In the genomic region with DNA sequence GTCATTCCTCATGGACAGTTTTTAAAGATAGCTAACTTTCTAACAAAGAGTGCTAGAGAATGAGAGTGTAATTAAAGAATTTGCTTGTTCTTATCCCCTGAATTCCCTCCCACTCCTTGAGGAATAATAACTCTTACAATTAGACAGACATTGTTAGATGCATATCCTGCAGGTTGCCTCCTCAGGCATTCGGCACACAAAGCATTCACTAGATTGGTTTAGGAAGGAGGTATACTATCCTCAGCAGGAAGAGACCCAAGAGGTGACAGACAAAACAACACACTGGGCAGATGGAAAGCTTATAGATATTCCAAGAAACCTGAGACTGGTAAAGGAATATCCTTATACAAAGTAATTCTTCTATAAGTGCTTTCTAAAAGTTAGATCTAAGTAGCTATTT, we compare ENCODE assay signal across 22 cellular contexts.
"Had no signal": no experiment of that assay in that cellular context is flagged by ENCODE, and none has a peak within 500 bp of the region (broad histone marks: within the 10 kb centered on the region; RNA-seq: fewer than 3 reads in every experiment).

No MANE protein-coding gene starts in this region.

- H3K27ac Mint-ChIP-seq: nephron progenitor cell; stimulated activated naive B cell treated with anti-CD40 and anti-IgM and Interleukin-4, amounts not matched to agents 10 μg/mL and 1 μg/mL and 100 μg/mL, for 72 hours had no signal

- H3K27me3 Mint-ChIP-seq: naive B cell; stimulated activated naive B cell treated with anti-CD40 and anti-IgM and Interleukin-4, amounts not matched to agents 10 μg/mL and 1 μg/mL and 100 μg/mL, for 72 hours had no signal

- H3K4me3 ChIP-seq: coronary artery, dorsolateral prefrontal cortex, esophagus squamous epithelium, gastroesophageal sphincter, lung, sigmoid colon, skin epidermis, stomach had no signal

- H3K4me1 ChIP-seq: esophagus squamous epithelium, gastroesophageal sphincter, sigmoid colon, stomach had no signal

- ATAC-seq: gastroesophageal sphincter; left cardiac atrium; left ventricle myocardium superior; stimulated activated naive B cell treated with anti-CD40 and anti-IgM and Interleukin-4, amounts not matched to agents 10 μg/mL and 1 μg/mL and 100 μg/mL, for 72 hours had no signal

- H3K27ac ChIP-seq: coronary artery, dorsolateral prefrontal cortex, esophagus squamous epithelium, gastroesophageal sphincter, sigmoid colon, skin epidermis, stomach had no signal

- H3K9me3 Mint-ChIP-seq: naive B cell; nephron progenitor cell; stimulated activated naive B cell treated with anti-CD40 and anti-IgM and Interleukin-4, amounts not matched to agents 10 μg/mL and 1 μg/mL and 100 μg/mL, for 72 hours had no signal

- H3K4me1 Mint-ChIP-seq: naive B cell, nephron progenitor cell had no signal

- H3K4me3 Mint-ChIP-seq: naive B cell; nephron progenitor cell; stimulated activated naive B cell treated with anti-CD40 and anti-IgM and Interleukin-4, amounts not matched to agents 10 μg/mL and 1 μg/mL and 100 μg/mL, for 72 hours had no signal

- H3K9me3 ChIP-seq: esophagus squamous epithelium, gastroesophageal sphincter, sigmoid colon, stomach had no signal

- DNase-seq: dorsolateral prefrontal cortex; effector CD8-positive, alpha-beta T cell; esophagus squamous epithelium; foreskin fibroblast; glutamatergic neuron; kidney; left cardiac atrium; left ventricle myocardium superior; mesenchymal stem cell; naive B cell; nephron progenitor cell; posterior cingulate gyrus; sigmoid colon; stimulated activated CD4-positive, alpha-beta T cell treated with anti-CD3 and anti-CD28 coated beads, Interleukin-2, amount 100 ng/mL, for 24 hours; stimulated activated CD4-positive, alpha-beta T cell treated with anti-CD3 and anti-CD28 coated beads, Interleukin-4, amount 100 ng/mL, for 4 hours; stimulated activated naive B cell treated with anti-CD40 and anti-IgM and Interleukin-4, amounts not matched to agents 10 μg/mL and 1 μg/mL and 100 μg/mL, for 72 hours; stomach; trophoblast cell had no signal

- H3K27me3 ChIP-seq: dorsolateral prefrontal cortex, esophagus squamous epithelium, gastroesophageal sphincter, sigmoid colon, stomach had no signal
